Comparison of ENCODE assay signal across 29 cellular contexts in genomic region chr21:30842990-30843389, GRCh38. TPM values are rescaled to one million over a fixed set of nuclear protein-coding genes. Genes with fewer than 3 reads are reported as not detected.
DNase-seq lines count a peak whose midpoint lies in the region; TF ChIP-seq lines count a peak whose summit lies in the region.
"Had no signal": no experiment of that assay in that cellular context is flagged by ENCODE, and none has a peak within 500 bp of the region (broad histone marks: within the 10 kb centered on the region; RNA-seq: fewer than 3 reads in every experiment).

No MANE protein-coding gene starts in this region.

- H3K36me3 ChIP-seq in endodermal cell (ENCODE audit: control insufficient read depth, insufficient read depth, low read length) (no peaks in the 10 kb centered on the region), neural progenitor cell (no peaks in the 10 kb centered on the region)
- H3K36me3 ChIP-seq: BLaER1 treated with 17β-estradiol and CSF1 and Interleukin-3, amounts not matched to agents 10 nM and 100 nM; MG63; SJSA1 had no signal

- H3K4me3 Mint-ChIP-seq in HFFc6 (no peak overlapping the region), endodermal cell (no peak overlapping the region), neural progenitor cell (no peak overlapping the region)
- H3K4me3 Mint-ChIP-seq: CD4-positive, alpha-beta memory T cell had no signal

- no peaks in the 10 kb centered on the region for H3K4me1 ChIP-seq in endodermal cell (ENCODE audit: control insufficient read depth, insufficient read depth, low read length)
- no peaks in the 10 kb centered on the region for H3K4me1 ChIP-seq in neural progenitor cell
- H3K4me1 ChIP-seq: BLaER1 treated with 17β-estradiol and CSF1 and Interleukin-3, amounts not matched to agents 10 nM and 100 nM; Caco-2; SJSA1 had no signal

- no peaks in the 10 kb centered on the region for H3K36me3 Mint-ChIP-seq in HFFc6 (ENCODE audit: low read depth)
- no peaks in the 10 kb centered on the region for H3K36me3 Mint-ChIP-seq in endodermal cell (ENCODE audit: low read depth)
- H3K36me3 Mint-ChIP-seq in neural progenitor cell = no peaks in the 10 kb centered on the region
- H3K36me3 Mint-ChIP-seq: CD4-positive, alpha-beta memory T cell had no signal

- no peaks in the 10 kb centered on the region for H3F3A ChIP-seq in neural progenitor cell (ENCODE audit: low read depth)

- H3K27ac ChIP-seq in endodermal cell (ENCODE audit: low read depth, low read length) = no peak overlapping the region
- H3K27ac ChIP-seq in neural progenitor cell = no peak overlapping the region
- H3K27ac ChIP-seq: 22Rv1; BLaER1 treated with 17β-estradiol and CSF1 and Interleukin-3, amounts not matched to agents 10 nM and 100 nM; SJSA1 had no signal

- H3K79me2 ChIP-seq in neural progenitor cell (ENCODE audit: low read depth) = no peaks in the 10 kb centered on the region

- no peaks in the 10 kb centered on the region for H3K4me1 Mint-ChIP-seq in HFFc6 (ENCODE audit: low read depth)
- H3K4me1 Mint-ChIP-seq in endodermal cell = no peaks in the 10 kb centered on the region
- peaks cover 6% of the 10 kb centered on the region for H3K4me1 Mint-ChIP-seq in neural progenitor cell
- H3K4me1 Mint-ChIP-seq: CD4-positive, alpha-beta memory T cell had no signal

- H3K9me3 ChIP-seq in endodermal cell (ENCODE audit: control insufficient read depth, low read length) = no peaks in the 10 kb centered on the region
- H3K9me3 ChIP-seq in neural progenitor cell (ENCODE audit: low read depth) = no peaks in the 10 kb centered on the region
- H3K9me3 ChIP-seq: BLaER1 treated with 17β-estradiol and CSF1 and Interleukin-3, amounts not matched to agents 10 nM and 100 nM; Caco-2; MG63; SJSA1 had no signal

- H3K27ac Mint-ChIP-seq in HFFc6 = no peak overlapping the region
- H3K27ac Mint-ChIP-seq in endodermal cell = no peak overlapping the region
- H3K27ac Mint-ChIP-seq in neural progenitor cell = no peak overlapping the region
- H3K27ac Mint-ChIP-seq: CD4-positive, alpha-beta memory T cell had no signal

- H3K27me3 ChIP-seq in endodermal cell (ENCODE audit: control insufficient read depth, insufficient read depth, low read length, poor library complexity, severe bottlenecking) (no peaks in the 10 kb centered on the region), neural progenitor cell (no peaks in the 10 kb centered on the region)
- H3K27me3 ChIP-seq: BLaER1 treated with 17β-estradiol and CSF1 and Interleukin-3, amounts not matched to agents 10 nM and 100 nM; MG63; SJSA1 had no signal

- H3K27me3 Mint-ChIP-seq in HFFc6 (ENCODE audit: insufficient read depth) (no peaks in the 10 kb centered on the region), endodermal cell (ENCODE audit: insufficient read depth) (no peaks in the 10 kb centered on the region), neural progenitor cell (ENCODE audit: insufficient read depth, low read depth) (peaks cover 4% of the 10 kb centered on the region)

- no peaks in the 10 kb centered on the region for H4K20me1 ChIP-seq in neural progenitor cell (ENCODE audit: low read depth)
- H4K20me1 ChIP-seq: BLaER1 treated with 17β-estradiol and CSF1 and Interleukin-3, amounts not matched to agents 10 nM and 100 nM had no signal

- H3K9me3 Mint-ChIP-seq in HFFc6 = peaks cover 47% of the 10 kb centered on the region
- H3K9me3 Mint-ChIP-seq in endodermal cell = no peaks in the 10 kb centered on the region
- H3K9me3 Mint-ChIP-seq in neural progenitor cell = no peaks in the 10 kb centered on the region

- H3K9ac ChIP-seq in endodermal cell (ENCODE audit: extremely low read depth, low read length, poor library complexity, severe bottlenecking) = no peak overlapping the region
- H3K9ac ChIP-seq in neural progenitor cell = no peak overlapping the region
- H3K9ac ChIP-seq: BLaER1 treated with 17β-estradiol and CSF1 and Interleukin-3, amounts not matched to agents 10 nM and 100 nM had no signal

- peak; percentile 8 for DNase-seq in DMS53 (lab: John Stamatoyannopoulos, UW)
- no peak for DNase-seq in DMS53 treated with DMSO at 0.1 percent for 48 hours (lab: John Stamatoyannopoulos, UW; ENCODE audit: unreplicated experiment)
- DNase-seq in HFFc6 = no peak
- DNase-seq in endodermal cell = no peak
- no peak for DNase-seq in neural progenitor cell (ENCODE audit: low spot score)
- no peak for DNase-seq in NOMO-1 treated with dmso at 0.1 percent for 144 hours (lab: John Stamatoyannopoulos, UW; ENCODE audit: unreplicated experiment)
- DNase-seq in mucosa of gallbladder (ENCODE audit: low spot score) = no peak
- DNase-seq in activated T-cell treated with anti-CD3 and anti-CD28 coated beads for 4 hours = no peak
- DNase-seq: ACHN; Caco-2; CD4-positive, alpha-beta memory T cell; DMS 273 treated with DMSO at 0.1 percent for 48 hours; H7; MG63; NCI-H1092; NCI-H1436 treated with DMSO at 0.1 percent for 48 hours; NCI-H1930; NCI-H226; NCI-H510A treated with DMSO at 0.1 percent for 48 hours; NCI-H748 treated with DMSO at 0.1 percent for 48 hours; NK-92 treated with Interleukin-12 subunit alpha and Interleukin-12 subunit beta, amount 100 ng/mL, for 24 hours had no signal

- H2AFZ ChIP-seq in neural progenitor cell (replicated peaks) = no peak overlapping the region

- peak; percentile 33; the same call in 1 of the 2 replicates for TF ChIP-seq CTCF in HFFc6 (IDR thresholded peaks at IDR 0.05)
- peak; percentile 67 for TF ChIP-seq CTCF in endodermal cell (conservative IDR thresholded peaks at IDR 0.05)
- TF ChIP-seq CTCF in neural progenitor cell (IDR thresholded peaks at IDR 0.05) = peak; percentile 16

- H3K4me3 ChIP-seq in endodermal cell (ENCODE audit: low read length) = no peak overlapping the region
- H3K4me3 ChIP-seq in neural progenitor cell = no peak overlapping the region
- H3K4me3 ChIP-seq: BLaER1 treated with 17β-estradiol and CSF1 and Interleukin-3, amounts not matched to agents 10 nM and 100 nM; K562; MG63; SJSA1 had no signal

- H3K4me2 ChIP-seq in neural progenitor cell = no peak overlapping the region
- H3K4me2 ChIP-seq: BLaER1 treated with 17β-estradiol and CSF1 and Interleukin-3, amounts not matched to agents 10 nM and 100 nM had no signal

RNA-seq across cellular contexts. Expression of gene KRTAP7-1, which starts 13.4 kb away (rescaled TPM):
- not detected for total RNA-seq in HFFc6 (2021; fragmentation: NEBNext Ultra II Directional; extraction: Animal tissue kit (Norgen Biotek cat#: 25700))
- total RNA-seq in endodermal cell = not detected
- not detected for polyA plus RNA-seq in endodermal cell (2013, experiment 1 of 2)
- polyA plus RNA-seq in endodermal cell (2013, experiment 2 of 2) = not detected
- not detected in 2 replicates for total RNA-seq in neural progenitor cell (ENCODE audit: low replicate concordance)
- not detected for total RNA-seq in mucosa of gallbladder
- total RNA-seq: Caco-2; CD4-positive, alpha-beta memory T cell; Daoy; H7; K562; LHCN-M2; OCI-LY7; Right ventricle myocardium inferior; SJSA1 had no signal
- polyA plus RNA-seq: CD4-positive, alpha-beta memory T cell; K562 had no signal

RNA-seq across cellular contexts. Expression of gene KRTAP8-1, which starts 29.9 kb away (rescaled TPM):
- not detected for total RNA-seq in HFFc6 (2021; fragmentation: NEBNext Ultra II Directional; extraction: Animal tissue kit (Norgen Biotek cat#: 25700))
- total RNA-seq in endodermal cell (not detected), neural progenitor cell (ENCODE audit: low replicate concordance) (not detected in 2 replicates), mucosa of gallbladder (not detected)
- polyA plus RNA-seq in endodermal cell (2013, experiment 1 of 2) = not detected
- not detected for polyA plus RNA-seq in endodermal cell (2013, experiment 2 of 2)
- total RNA-seq: Caco-2; CD4-positive, alpha-beta memory T cell; Daoy; H7; K562; LHCN-M2; OCI-LY7; Right ventricle myocardium inferior; SJSA1 had no signal
- polyA plus RNA-seq: CD4-positive, alpha-beta memory T cell; K562 had no signal

RNA-seq across cellular contexts. Expression of gene KRTAP11-1, which starts 38.4 kb away (rescaled TPM):
- not detected for total RNA-seq in HFFc6 (2021; fragmentation: NEBNext Ultra II Directional; extraction: Animal tissue kit (Norgen Biotek cat#: 25700))
- not detected for total RNA-seq in endodermal cell
- polyA plus RNA-seq in endodermal cell (2013, experiment 1 of 2) = not detected
- polyA plus RNA-seq in endodermal cell (2013, experiment 2 of 2) = not detected
- total RNA-seq in neural progenitor cell (ENCODE audit: low replicate concordance) = not detected in 2 replicates
- 0.23 TPM for total RNA-seq in mucosa of gallbladder
- total RNA-seq: Caco-2; CD4-positive, alpha-beta memory T cell; Daoy; H7; K562; LHCN-M2; OCI-LY7; Right ventricle myocardium inferior; SJSA1 had no signal
- polyA plus RNA-seq: CD4-positive, alpha-beta memory T cell; K562 had no signal

Comparison
In these comparisons a context has a peak if more than half of its experiments do, and no peak if none do; other contexts are left out.
1. CTCF ChIP-seq: peak in every context shown above with its lines; median percentile 67 in endodermal cell; 33 in HFFc6; 16 in neural progenitor cell.